Comparison of ENCODE assay signal across 8 cellular contexts in genomic region chr10:131900350-131901152, GRCh38. TPM values are rescaled to one million over a fixed set of nuclear protein-coding genes. Genes with fewer than 3 reads are reported as not detected.
DNase-seq lines count a peak whose midpoint lies in the region; ATAC-seq and TF ChIP-seq lines count a peak whose summit lies in the region.

Gene PPP2R2D, plus strand, starts transcription at chr10:131901008. Its CDS starts 141 bp downstream, at chr10:131901149.

- H3K4me3 ChIP-seq in choroid plexus epithelial cell (ENCODE audit: low read depth, low read length), result peak within 1 kb of the TSS; percentile 83

- peak; percentile 91 for ATAC-seq in GM19043 (IDR thresholded peaks at IDR 0.05; ENCODE audit: low read depth, unreplicated experiment)
- ATAC-seq in HG03354 (IDR thresholded peaks at IDR 0.05; ENCODE audit: poor library complexity, severe bottlenecking, unreplicated experiment), result peak; percentile 89

- TF ChIP-seq CTCF in choroid plexus epithelial cell (conservative IDR thresholded peaks at IDR 0.05; ENCODE audit: low read depth, low read length), result no peak

- DNase-seq in AG20443 (ENCODE audit: low spot score) (peak; percentile 100), NCI-H460 (ENCODE audit: extremely low read depth, low read depth) (peak; percentile 91), choroid plexus epithelial cell (ENCODE audit: low read depth) (peak; percentile 90), kidney tubule cell (ENCODE audit: low spot score) (peak; percentile 95)
- DNase-seq in activated CD4-positive, alpha-beta T cell treated with anti-CD3 and anti-CD28 coated beads for 4 hours, result peak; percentile 95 to 97
- peak; percentile 88 to 94 (median 92) for DNase-seq in stimulated activated CD4-positive, alpha-beta T cell treated with anti-CD3 and anti-CD28 coated beads, Interleukin-1b, Interleukin-23, amount 100 ng/mL, for 24 hours (ENCODE audit: low read depth in 4 of 4, low spot score in 1 of 4)

RNA-seq across cellular contexts. Expression of gene PPP2R2D, which starts in this region (rescaled TPM):
- total RNA-seq in NCI-H460 (2014; rRNA removed; shearing (Covaris generic)), result 38.4 and 40.3 TPM in 2 replicates
- 19.9 and 22.7 TPM in 2 replicates for polyA plus RNA-seq in NCI-H460 (2014; cell fraction: nucleus; rRNA removed)

Comparison
In these comparisons a context has a peak if more than half of its experiments do, and no peak if none do; other contexts are left out.
1. Peak in every context shown above with its lines: DNase-seq, ATAC-seq and H3K4me3 ChIP-seq.